Comparison of ENCODE assay signal across 13 cellular contexts in the genomic region with DNA sequence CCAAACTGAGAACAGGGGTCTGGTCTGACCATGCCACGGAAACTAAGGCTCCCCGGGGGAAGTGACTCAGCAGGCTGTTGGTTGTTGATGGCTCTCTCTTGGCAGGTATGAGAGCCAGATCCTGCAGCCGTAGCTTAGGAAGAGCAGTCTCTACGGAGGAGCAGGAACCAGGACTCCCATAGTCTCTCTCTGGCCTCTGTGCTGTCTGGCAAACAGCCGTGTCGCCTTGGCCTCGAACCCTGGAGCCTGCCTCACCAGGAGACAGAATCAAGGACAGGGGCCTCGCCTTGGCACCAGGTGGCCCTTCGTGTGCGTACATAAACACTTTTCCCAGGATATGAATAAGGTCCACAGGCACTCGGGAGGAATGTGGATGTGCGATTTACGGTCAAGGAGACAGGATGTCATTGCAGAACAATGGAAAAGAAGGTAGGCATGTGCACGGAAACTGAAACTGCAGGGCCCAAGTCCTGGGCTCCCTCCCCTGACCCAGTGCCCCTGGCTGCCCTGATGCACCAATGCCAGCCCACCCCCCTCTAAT. TPM values are rescaled to one million over a fixed set of nuclear protein-coding genes. Genes with fewer than 3 reads are reported as not detected.
DNase-seq lines count a peak whose midpoint lies in the region; ATAC-seq and TF ChIP-seq lines count a peak whose summit lies in the region.
"Had no signal": no experiment of that assay in that cellular context is flagged by ENCODE, and none has a peak within 500 bp of the region (broad histone marks: within the 10 kb centered on the region; RNA-seq: fewer than 3 reads in every experiment).

No MANE protein-coding gene starts in this region.

- H3K27me3 Mint-ChIP-seq in endothelial cell (ENCODE audit: unreplicated experiment), result peaks cover 14% of the 10 kb centered on the region

- H3K4me3 Mint-ChIP-seq in endothelial cell (ENCODE audit: unreplicated experiment), result no peak overlapping the region
- H3K4me3 Mint-ChIP-seq: T-helper 1 cell treated with Interleukin-12 subunit alpha and Interleukin-12 subunit beta and Interleukin-4 antibody, amounts not matched to agents 30 μg/mL and 1 μg/mL, for 36 hours had no signal

- POLR2A ChIA-PET in Panc1 (lab: Charles Lee), result no interaction called here

- H3K4me1 ChIP-seq in Panc1 (ENCODE audit: control insufficient read depth, insufficient read depth, low read length) (peaks cover 5% of the 10 kb centered on the region; the same call in 1 of the 2 replicates), lower lobe of right lung (peaks cover 21% of the 10 kb centered on the region), transverse colon (no peaks in the 10 kb centered on the region), prostate gland (replicated peaks) (no peaks in the 10 kb centered on the region)

- WGBS in transverse colon (ENCODE audit: low coverage in 1 of 2), 2 donors, result 72 to 95% methylated on average over 6 to 14 of the region's 14 CpGs
- WGBS in lower leg skin, 2 donors, result 80 to 82% methylated on average over 13 to 14 of the region's 14 CpGs
- 73% methylated on average over 14 of the region's 14 CpGs for WGBS in prostate gland

- DNase-seq in Panc1 (ENCODE audit: low read depth, low spot score), result no peak
- no peak for DNase-seq in endothelial cell (ENCODE audit: low spot score)
- no peak for DNase-seq in lower lobe of right lung
- DNase-seq in transverse colon, result no peak
- no peak for DNase-seq in lower leg skin (ENCODE audit: low spot score in 2 of 2)
- DNase-seq in stimulated activated naive CD4-positive, alpha-beta T cell (lab: John Stamatoyannopoulos, UW), result no peak
- no peak for DNase-seq in prostate gland (ENCODE audit: low spot score)
- DNase-seq: activated CD4-positive, alpha-beta T cell treated with anti-CD3 and anti-CD28 coated beads, Interleukin-2, amount 50 U/mL, for 48 hours; activated effector memory CD4-positive, alpha-beta T cell treated with anti-CD3 and anti-CD28 coated beads, Interleukin-2, amount 50 U/mL, for 16 hours; left colon; NCI-H1694 had no signal

- H3K9me3 ChIP-seq in Panc1 (ENCODE audit: control insufficient read depth, insufficient read depth, low read depth, low read length), result no peaks in the 10 kb centered on the region
- no peaks in the 10 kb centered on the region for H3K9me3 ChIP-seq in lower lobe of right lung
- H3K9me3 ChIP-seq in transverse colon, result no peaks in the 10 kb centered on the region
- no peaks in the 10 kb centered on the region for H3K9me3 ChIP-seq in prostate gland

- no peak overlapping the region for H3K4me3 ChIP-seq in Panc1 (ENCODE audit: low read depth in 2 of 2, low read length in 2 of 2)
- peak overlapping the region; percentile 8 for H3K4me3 ChIP-seq in lower lobe of right lung
- no peak overlapping the region for H3K4me3 ChIP-seq in transverse colon
- no peak overlapping the region for H3K4me3 ChIP-seq in lower leg skin (ENCODE audit: low read depth, poor library complexity, severe bottlenecking)
- no peak overlapping the region for H3K4me3 ChIP-seq in prostate gland

- BruUV-seq in Panc1 (replicated peaks; lab: Mats Ljungman, UMichigan), result no TSS peak

- CTCF ChIA-PET in Panc1 (lab: Charles Lee), result no interaction called here

- peak overlapping the region; percentile 34; the same call in 1 of the 2 replicates for H3K27ac ChIP-seq in Panc1 (ENCODE audit: low read length)
- peak overlapping the region; percentile 75 for H3K27ac ChIP-seq in lower lobe of right lung
- peak overlapping the region in 1 of 4 donors; percentile 39 for H3K27ac ChIP-seq in transverse colon
- no peak overlapping the region for H3K27ac ChIP-seq in prostate gland

- H3K36me3 ChIP-seq in Panc1 (ENCODE audit: control insufficient read depth, insufficient read depth, low read length) (no peaks in the 10 kb centered on the region), lower lobe of right lung (no peaks in the 10 kb centered on the region), transverse colon (no peaks in the 10 kb centered on the region), prostate gland (no peaks in the 10 kb centered on the region)

- TF ChIP-seq POLR2A in transverse colon (IDR thresholded peaks at IDR 0.05) (no peak), lower leg skin (IDR thresholded peaks at IDR 0.05) (no peak), prostate gland (IDR thresholded peaks at IDR 0.05) (no peak)

- H3K4me1 Mint-ChIP-seq in endothelial cell (ENCODE audit: unreplicated experiment), result peaks cover 18% of the 10 kb centered on the region

- no peak for TF ChIP-seq CTCF in Panc1 (IDR thresholded peaks at IDR 0.05)
- TF ChIP-seq CTCF in endothelial cell (IDR thresholded peaks at IDR 0.05; ENCODE audit: unreplicated experiment), result no peak
- no peak for TF ChIP-seq CTCF in lower lobe of right lung (IDR thresholded peaks at IDR 0.05)
- TF ChIP-seq CTCF in transverse colon (IDR thresholded peaks at IDR 0.05), result no peak
- TF ChIP-seq CTCF in lower leg skin (IDR thresholded peaks at IDR 0.05), result no peak
- no peak for TF ChIP-seq CTCF in prostate gland (IDR thresholded peaks at IDR 0.05)

- H3K36me3 Mint-ChIP-seq in endothelial cell (ENCODE audit: low read depth, unreplicated experiment), result peaks cover 11% of the 10 kb centered on the region

- H3K27me3 ChIP-seq in Panc1 (ENCODE audit: control insufficient read depth, insufficient read depth, low read length), result no peaks in the 10 kb centered on the region
- no peaks in the 10 kb centered on the region for H3K27me3 ChIP-seq in lower lobe of right lung (ENCODE audit: low read depth)
- no peaks in the 10 kb centered on the region for H3K27me3 ChIP-seq in transverse colon
- no peaks in the 10 kb centered on the region for H3K27me3 ChIP-seq in prostate gland (replicated peaks; ENCODE audit: insufficient read depth)

- intact Hi-C loops in Panc1 (cut with micrococcal nuclease; ENCODE audit: unreplicated experiment) (no loop called here), lower lobe of right lung (cut with DNase I) (no loop called here), transverse colon (cut with DNase I; ENCODE audit: low total_unique reads) (no loop called here), lower leg skin (cut with DNase I; ENCODE audit: low total_unique reads) (no loop called here), prostate gland (cut with DNase I) (no loop called here)

- peak; percentile 59 for TF ChIP-seq EP300 in transverse colon (IDR thresholded peaks at IDR 0.05; ENCODE audit: low read depth)

- no peaks in the 10 kb centered on the region for H3K9me3 Mint-ChIP-seq in endothelial cell (ENCODE audit: unreplicated experiment)
- H3K9me3 Mint-ChIP-seq: T-helper 1 cell treated with Interleukin-12 subunit alpha and Interleukin-12 subunit beta and Interleukin-4 antibody, amounts not matched to agents 30 μg/mL and 1 μg/mL, for 36 hours had no signal

- in situ Hi-C loops in Panc1 (cut with HindIII; ENCODE audit: low pct_unique_long_range_greater_than_20kb, low sequenced_read_pairs), result no loop called here
- in situ Hi-C loops in transverse colon (cut with MboI; ENCODE audit: low pct_ligation_motif_present in 1 of 4, low pct_unique_long_range_greater_than_20kb in 1 of 4, low sequenced_read_pairs in 3 of 4), result no loop called here

- peak; percentile 76 for ATAC-seq in Panc1
- peak in 1 of 2 donors; percentile 50 for ATAC-seq in lower lobe of right lung
- no peak for ATAC-seq in HG02973 (IDR thresholded peaks at IDR 0.05; ENCODE audit: unreplicated experiment)
- ATAC-seq: left colon had no signal

- H3K27ac Mint-ChIP-seq in endothelial cell (ENCODE audit: unreplicated experiment), result peak overlapping the region; percentile 78
- H3K27ac Mint-ChIP-seq: T-helper 1 cell treated with Interleukin-12 subunit alpha and Interleukin-12 subunit beta and Interleukin-4 antibody, amounts not matched to agents 30 μg/mL and 1 μg/mL, for 36 hours had no signal

RNA-seq across cellular contexts. Expression of gene VWF, which starts 7.9 kb away (rescaled TPM):
- total RNA-seq in Panc1 (2021; ENCODE audit: unreplicated experiment), result 0.31 TPM
- not detected for polyA plus RNA-seq in Panc1 (2012; ENCODE audit: insufficient read length)
- total RNA-seq in endothelial cell (ENCODE audit: unreplicated experiment), result 56.0 TPM
- 468 TPM for total RNA-seq in lower lobe of right lung
- total RNA-seq in transverse colon, result 10 to 100 TPM; 31.3 to 71.2 (median 51.5) TPM
- total RNA-seq in lower leg skin, result 100 to 1,000 TPM in 1 of 4 donors, 10 to 100 TPM in 3; 34.3 to 107 (median 50.3) TPM
- total RNA-seq in prostate gland, result 100 to 1,000 TPM in 1 of 2 donors, 10 to 100 TPM in 1; 55.0 to 193 TPM

Comparison
In these comparisons a context has a peak if more than half of its experiments do, and no peak if none do; other contexts are left out.
1. H3K27ac ChIP-seq: peak in Panc1 (single experiment) and lower lobe of right lung (single experiment); none in prostate gland (0 of 2).
2. RNA of gene VWF, which starts 7.9 kb away (total RNA-seq): 468 TPM in lower lobe of right lung (single experiment), 55.0 to 193 TPM in prostate gland, 34.3 to 107 TPM in lower leg skin, 56.0 TPM in endothelial cell (single experiment) and 31.3 to 71.2 TPM in transverse colon; 0.31 TPM in Panc1 (single experiment); every median in the first group is over 10 times any median in the second.